ENCODE assay signal across 17 cellular contexts in genomic region chr11:102309621-102310541, GRCh38. TPM values are rescaled to one million over a fixed set of nuclear protein-coding genes. Genes with fewer than 3 reads are reported as not detected.
DNase-seq lines count a peak whose midpoint lies in the region; ATAC-seq and TF ChIP-seq lines count a peak whose summit lies in the region.
"Had no signal": no experiment of that assay in that cellular context is flagged by ENCODE, and none has a peak within 500 bp of the region (broad histone marks: within the 10 kb centered on the region; RNA-seq: fewer than 3 reads in every experiment).

No MANE protein-coding gene starts in this region.

- ATAC-seq in GM21528 (IDR thresholded peaks at IDR 0.05; ENCODE audit: low FRiP score, unreplicated experiment) = no peak

- POLR2A ChIA-PET in activated CD4-positive, alpha-beta memory T cell treated with anti-CD3 and anti-CD28 coated beads for 36 hours (lab: Charles Lee) = interaction anchor here (1.1 kb wide), 1 partner anchor 9 kb away, joined by 4 read pairs; no protein-coding TSS in a partner anchor
- POLR2A ChIA-PET in activated CD4-positive, alpha-beta memory T cell treated with anti-CD3 and anti-CD28 coated beads, Interleukin-2, amount 10 ng/mL, durations not matched to agents 7 days and 5 days (lab: Charles Lee) = no interaction called here

- no peak overlapping the region for H2AFZ ChIP-seq in KMS-11 (ENCODE audit: low read depth)

- H3K4me3 ChIP-seq in KMS-11 (IDR thresholded peaks at IDR 0.05; ENCODE audit: insufficient read depth, low read depth, low read length) (no peak overlapping the region), adipocyte (ENCODE audit: low read length) (no peak overlapping the region), retinal pigment epithelial cell (ENCODE audit: low read length) (no peak overlapping the region), SJCRH30 (no peak overlapping the region)
- H3K4me3 ChIP-seq: lung, ovary, uterus had no signal

- H4K20me1 ChIP-seq in KMS-11 (ENCODE audit: insufficient read depth) = no peaks in the 10 kb centered on the region

- no peak overlapping the region for H3K4me3 Mint-ChIP-seq in activated CD4-positive, alpha-beta memory T cell treated with anti-CD3 and anti-CD28 coated beads for 36 hours
- no peak overlapping the region for H3K4me3 Mint-ChIP-seq in activated CD4-positive, alpha-beta memory T cell treated with anti-CD3 and anti-CD28 coated beads, Interleukin-2, amount 10 ng/mL, durations not matched to agents 7 days and 5 days

- no peak overlapping the region for H3K27ac ChIP-seq in KMS-11
- H3K27ac ChIP-seq in SJCRH30 = no peak overlapping the region
- H3K27ac ChIP-seq: epithelial cell of prostate, ovary, uterus had no signal

- H3K36me3 ChIP-seq in KMS-11 (ENCODE audit: insufficient read depth) = no peaks in the 10 kb centered on the region
- H3K36me3 ChIP-seq in adipocyte (ENCODE audit: control insufficient read depth, insufficient read depth, low read length, severe bottlenecking) = no peaks in the 10 kb centered on the region
- no peaks in the 10 kb centered on the region for H3K36me3 ChIP-seq in SJCRH30
- H3K36me3 ChIP-seq: ovary, uterus had no signal

- intact Hi-C loops in activated CD4-positive, alpha-beta memory T cell treated with anti-CD3 and anti-CD28 coated beads for 36 hours (cut with micrococcal nuclease) = no loop called here

- no peaks in the 10 kb centered on the region for H3K36me3 Mint-ChIP-seq in activated CD4-positive, alpha-beta memory T cell treated with anti-CD3 and anti-CD28 coated beads for 36 hours
- H3K36me3 Mint-ChIP-seq in activated CD4-positive, alpha-beta memory T cell treated with anti-CD3 and anti-CD28 coated beads, Interleukin-2, amount 10 ng/mL, durations not matched to agents 7 days and 5 days (ENCODE audit: low read depth) = no peaks in the 10 kb centered on the region

- H3K4me2 ChIP-seq in KMS-11 = no peak overlapping the region

- no peaks in the 10 kb centered on the region for H3K9me3 Mint-ChIP-seq in activated CD4-positive, alpha-beta memory T cell treated with anti-CD3 and anti-CD28 coated beads for 36 hours
- H3K9me3 Mint-ChIP-seq in activated CD4-positive, alpha-beta memory T cell treated with anti-CD3 and anti-CD28 coated beads, Interleukin-2, amount 10 ng/mL, durations not matched to agents 7 days and 5 days = peaks cover 3% of the 10 kb centered on the region

- 0 out of 2 replicates have a peak, but pooled peaks have one; percentile 23 for TF ChIP-seq CTCF in KMS-11 (conservative IDR thresholded peaks at IDR 0.05; ENCODE audit: low read depth, low read length)
- TF ChIP-seq CTCF in retinal pigment epithelial cell (conservative IDR thresholded peaks at IDR 0.05; ENCODE audit: low read depth, low read length) = peak; percentile 17

- DNase-seq in activated CD4-positive, alpha-beta memory T cell treated with anti-CD3 and anti-CD28 coated beads for 36 hours = no peak
- no peak for DNase-seq in activated CD4-positive, alpha-beta memory T cell treated with anti-CD3 and anti-CD28 coated beads, Interleukin-2, amount 10 ng/mL, durations not matched to agents 7 days and 5 days
- DNase-seq in adipocyte (ENCODE audit: low read depth) = peak; percentile 53
- DNase-seq in retinal pigment epithelial cell (ENCODE audit: low read depth) = no peak
- no peak for DNase-seq in hippocampal formation (lab: John Stamatoyannopoulos, UW)
- no peak for DNase-seq in SJCRH30
- DNase-seq: activated CD4-positive, alpha-beta T cell treated with anti-CD3 and anti-CD28 coated beads, Interleukin-2, amount 50 U/mL, for 1 hour; activated gamma-delta T cell; hypothalamus; NCI-H510A; ovary; SW 1271; uterus had no signal

- peak overlapping the region; percentile 39 for H3K27ac Mint-ChIP-seq in activated CD4-positive, alpha-beta memory T cell treated with anti-CD3 and anti-CD28 coated beads for 36 hours
- no peak overlapping the region for H3K27ac Mint-ChIP-seq in activated CD4-positive, alpha-beta memory T cell treated with anti-CD3 and anti-CD28 coated beads, Interleukin-2, amount 10 ng/mL, durations not matched to agents 7 days and 5 days

- H3K9ac ChIP-seq in KMS-11 (no peak overlapping the region), adipocyte (ENCODE audit: low read length) (no peak overlapping the region)

- H3K4me1 ChIP-seq in KMS-11 (ENCODE audit: low read depth, poor library complexity, severe bottlenecking) (peaks cover 59% of the 10 kb centered on the region), adipocyte (ENCODE audit: control insufficient read depth, insufficient read depth, low read length) (peaks cover 16% of the 10 kb centered on the region), SJCRH30 (no peaks in the 10 kb centered on the region)

- peaks cover 66% of the 10 kb centered on the region for H3K4me1 Mint-ChIP-seq in activated CD4-positive, alpha-beta memory T cell treated with anti-CD3 and anti-CD28 coated beads for 36 hours (ENCODE audit: low read depth)
- peaks cover 53% of the 10 kb centered on the region for H3K4me1 Mint-ChIP-seq in activated CD4-positive, alpha-beta memory T cell treated with anti-CD3 and anti-CD28 coated beads, Interleukin-2, amount 10 ng/mL, durations not matched to agents 7 days and 5 days

- no peaks in the 10 kb centered on the region for H3K79me2 ChIP-seq in KMS-11 (ENCODE audit: insufficient read depth, low read depth)

- no peaks in the 10 kb centered on the region for H3K27me3 Mint-ChIP-seq in activated CD4-positive, alpha-beta memory T cell treated with anti-CD3 and anti-CD28 coated beads for 36 hours
- no peaks in the 10 kb centered on the region for H3K27me3 Mint-ChIP-seq in activated CD4-positive, alpha-beta memory T cell treated with anti-CD3 and anti-CD28 coated beads, Interleukin-2, amount 10 ng/mL, durations not matched to agents 7 days and 5 days

- H3K9me3 ChIP-seq in adipocyte (ENCODE audit: control insufficient read depth, low read length) = no peaks in the 10 kb centered on the region
- H3K9me3 ChIP-seq in SJCRH30 (replicated peaks) = no peaks in the 10 kb centered on the region
- H3K9me3 ChIP-seq: ovary, uterus had no signal

- CTCF ChIA-PET in activated CD4-positive, alpha-beta memory T cell treated with anti-CD3 and anti-CD28 coated beads for 36 hours (lab: Charles Lee) = interaction anchor here (1.3 to 13.3 kb wide), 4 partner anchors 10 to 35 kb away, joined by 5 to 288 read pairs (median 15); no protein-coding TSS in a partner anchor
- CTCF ChIA-PET in activated CD4-positive, alpha-beta memory T cell treated with anti-CD3 and anti-CD28 coated beads, Interleukin-2, amount 10 ng/mL, durations not matched to agents 7 days and 5 days (lab: Charles Lee) = interaction anchor here (1.0 to 15.8 kb wide), 5 partner anchors 10 to 186 kb away, joined by 4 to 158 read pairs (median 4); no protein-coding TSS in a partner anchor

- no peaks in the 10 kb centered on the region for H3K27me3 ChIP-seq in KMS-11 (ENCODE audit: insufficient read depth, low read depth)
- no peaks in the 10 kb centered on the region for H3K27me3 ChIP-seq in adipocyte (replicated peaks; ENCODE audit: control insufficient read depth, insufficient read depth, low read length)
- H3K27me3 ChIP-seq in SJCRH30 = no peaks in the 10 kb centered on the region
- H3K27me3 ChIP-seq: ovary, uterus had no signal

RNA-seq across cellular contexts. Expression of gene BIRC3, which starts 7.4 kb away (rescaled TPM):
- 100 to 1,000 TPM; 135 to 139 TPM for total RNA-seq in activated CD4-positive, alpha-beta memory T cell treated with anti-CD3 and anti-CD28 coated beads for 36 hours
- 10 to 100 TPM; 79.0 to 80.0 TPM for total RNA-seq in activated CD4-positive, alpha-beta memory T cell treated with anti-CD3 and anti-CD28 coated beads, Interleukin-2, amount 10 ng/mL, durations not matched to agents 7 days and 5 days
- 0.08 TPM in 1 of 2 replicates, not detected in the other for total RNA-seq in SJCRH30 (2014; rRNA removed; shearing (Covaris generic))

RNA-seq across cellular contexts. Expression of gene BIRC2, which starts 37.1 kb away (rescaled TPM):
- total RNA-seq in activated CD4-positive, alpha-beta memory T cell treated with anti-CD3 and anti-CD28 coated beads for 36 hours = 10 to 100 TPM; 33.7 to 34.3 TPM
- total RNA-seq in activated CD4-positive, alpha-beta memory T cell treated with anti-CD3 and anti-CD28 coated beads, Interleukin-2, amount 10 ng/mL, durations not matched to agents 7 days and 5 days = 10 to 100 TPM; 36.0 to 39.7 TPM
- 26.7 and 27.1 TPM in 2 replicates for total RNA-seq in SJCRH30 (2014; rRNA removed; shearing (Covaris generic))

Comparison
In these comparisons a context has a peak if more than half of its experiments do, and no peak if none do; other contexts are left out.
1. RNA of gene BIRC3, which starts 7.4 kb away (total RNA-seq): 135 to 139 TPM in activated CD4-positive, alpha-beta memory T cell treated with anti-CD3 and anti-CD28 coated beads for 36 hours and 79.0 to 80.0 TPM in activated CD4-positive, alpha-beta memory T cell treated with anti-CD3 and anti-CD28 coated beads, Interleukin-2, amount 10 ng/mL, durations not matched to agents 7 days and 5 days; 0.08 TPM in SJCRH30; every median in the first group is over 10 times any median in the second.